Comparison of ENCODE assay signal across 2 cellular contexts in the genomic region with DNA sequence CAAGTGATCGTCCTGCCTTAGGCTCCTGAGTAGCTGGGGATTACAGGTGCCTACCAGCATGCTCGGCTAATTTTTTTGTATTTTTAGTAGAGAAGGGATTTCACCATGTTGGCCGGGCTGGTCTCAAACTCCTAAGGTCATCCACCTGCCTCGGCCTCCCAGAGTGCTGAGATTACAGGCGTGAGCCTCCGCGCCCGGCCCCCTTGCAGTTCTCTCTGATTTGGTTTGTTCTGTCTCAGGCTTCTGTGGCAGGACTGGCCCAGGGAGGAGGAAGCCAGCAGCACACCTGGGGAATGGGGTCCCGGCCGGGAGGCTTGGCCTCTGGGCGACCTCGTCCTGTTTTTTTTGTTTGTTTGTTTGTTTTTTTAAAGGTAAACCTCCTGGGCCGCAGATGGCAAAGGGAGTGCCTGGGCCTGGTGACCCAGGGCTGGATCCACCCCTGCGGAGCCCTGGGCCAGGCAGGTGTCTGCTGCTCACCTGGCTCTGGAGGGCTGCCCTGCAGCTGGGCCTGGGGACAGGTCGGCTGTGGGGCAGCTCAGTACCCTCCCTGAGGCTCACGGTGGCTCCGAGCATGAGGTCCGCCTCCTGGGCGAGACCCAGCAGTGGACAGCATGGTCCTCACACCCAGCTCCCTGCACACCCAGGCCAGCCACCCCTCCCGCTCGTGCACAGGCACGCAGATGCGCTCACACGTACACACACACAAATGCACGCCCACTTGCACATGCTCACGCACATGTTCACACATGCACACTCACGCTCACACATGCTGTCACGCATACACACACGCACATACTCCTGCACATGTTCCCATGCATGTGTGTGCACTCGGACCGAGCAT.
TF ChIP-seq lines count a peak whose summit lies in the region.

No MANE protein-coding gene starts in this region.

TF ChIP-seq in IMR-90, 13 proteins besides CTCF, POLR2A, EP300 and RAD21:
- TF ChIP-seq, protein P1, sequence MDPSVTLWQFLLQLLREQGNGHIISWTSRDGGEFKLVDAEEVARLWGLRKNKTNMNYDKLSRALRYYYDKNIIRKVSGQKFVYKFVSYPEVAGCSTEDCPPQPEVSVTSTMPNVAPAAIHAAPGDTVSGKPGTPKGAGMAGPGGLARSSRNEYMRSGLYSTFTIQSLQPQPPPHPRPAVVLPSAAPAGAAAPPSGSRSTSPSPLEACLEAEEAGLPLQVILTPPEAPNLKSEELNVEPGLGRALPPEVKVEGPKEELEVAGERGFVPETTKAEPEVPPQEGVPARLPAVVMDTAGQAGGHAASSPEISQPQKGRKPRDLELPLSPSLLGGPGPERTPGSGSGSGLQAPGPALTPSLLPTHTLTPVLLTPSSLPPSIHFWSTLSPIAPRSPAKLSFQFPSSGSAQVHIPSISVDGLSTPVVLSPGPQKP (IDR thresholded peaks at IDR 0.05; ENCODE audit: borderline replicate concordance, low read depth, low read length), result no peak
- TF ChIP-seq RFX5 (IDR thresholded peaks at IDR 0.05; ENCODE audit: low read depth, low read length) (no peak), RCOR1 (IDR thresholded peaks at IDR 0.05; ENCODE audit: insufficient replicate concordance, low read length) (no peak), CHD1 (IDR thresholded peaks at IDR 0.05; ENCODE audit: low read depth, low read length) (no peak), MXI1 (IDR thresholded peaks at IDR 0.05; ENCODE audit: borderline replicate concordance, low read depth, low read length) (no peak), NFE2L2 (IDR thresholded peaks at IDR 0.05; ENCODE audit: low read depth, low read length) (no peak), MAFK (IDR thresholded peaks at IDR 0.05; ENCODE audit: low read depth, low read length) (no peak), BHLHE40 (IDR thresholded peaks at IDR 0.05; ENCODE audit: low read depth, low read length) (no peak), SMC3 (IDR thresholded peaks at IDR 0.05; ENCODE audit: low read depth, low read length) (no peak)
- TF ChIP-seq, protein P2, sequence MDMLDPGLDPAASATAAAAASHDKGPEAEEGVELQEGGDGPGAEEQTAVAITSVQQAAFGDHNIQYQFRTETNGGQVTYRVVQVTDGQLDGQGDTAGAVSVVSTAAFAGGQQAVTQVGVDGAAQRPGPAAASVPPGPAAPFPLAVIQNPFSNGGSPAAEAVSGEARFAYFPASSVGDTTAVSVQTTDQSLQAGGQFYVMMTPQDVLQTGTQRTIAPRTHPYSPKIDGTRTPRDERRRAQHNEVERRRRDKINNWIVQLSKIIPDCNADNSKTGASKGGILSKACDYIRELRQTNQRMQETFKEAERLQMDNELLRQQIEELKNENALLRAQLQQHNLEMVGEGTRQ (IDR thresholded peaks at IDR 0.05; ENCODE audit: low read depth, low read length), result no peak

TF ChIP-seq in endothelial cell of umbilical vein, 7 proteins besides CTCF, POLR2A, EP300 and RAD21:
- TF ChIP-seq MYC (IDR thresholded peaks at IDR 0.05; ENCODE audit: low read depth, low read length) (no peak), JUN (IDR thresholded peaks at IDR 0.05; ENCODE audit: borderline replicate concordance, insufficient read depth, insufficient read length, low read depth) (no peak), GATA2 (IDR thresholded peaks at IDR 0.05; ENCODE audit: insufficient read depth, insufficient read length, low read depth, low read length) (no peak), FOS (IDR thresholded peaks at IDR 0.05; ENCODE audit: borderline replicate concordance, insufficient read depth, low read length) (no peak), EZH2 (IDR thresholded peaks at IDR 0.05; ENCODE audit: borderline replicate concordance, low read depth, low read length, severe bottlenecking) (no peak), POLR2AphosphoS5 (IDR thresholded peaks at IDR 0.05; ENCODE audit: insufficient read depth, low read depth, low read length) (no peak)
- TF ChIP-seq, protein P3, sequence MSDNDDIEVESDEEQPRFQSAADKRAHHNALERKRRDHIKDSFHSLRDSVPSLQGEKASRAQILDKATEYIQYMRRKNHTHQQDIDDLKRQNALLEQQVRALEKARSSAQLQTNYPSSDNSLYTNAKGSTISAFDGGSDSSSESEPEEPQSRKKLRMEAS (IDR thresholded peaks at IDR 0.05; ENCODE audit: insufficient read depth, insufficient read length), result no peak
